In the genomic region with DNA sequence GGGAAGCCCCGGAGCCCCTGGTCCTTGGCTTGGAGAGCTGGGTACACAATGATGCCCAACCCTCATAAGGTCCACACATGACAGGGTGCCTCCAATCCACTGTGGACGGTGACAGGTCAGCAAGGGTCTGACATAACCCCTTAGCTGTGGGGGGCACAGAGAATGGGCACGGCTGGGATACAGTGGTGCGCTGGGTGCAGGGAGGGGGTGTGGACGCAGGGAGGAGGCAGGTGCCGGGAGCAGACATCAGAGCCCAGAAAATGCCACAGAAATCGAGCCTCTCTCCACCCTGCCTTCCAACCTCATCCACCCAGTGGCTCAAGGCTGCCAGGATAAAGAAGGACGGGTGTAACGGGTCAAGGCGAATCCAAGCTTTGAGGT, we compare ENCODE assay signal across 24 cellular contexts.
DNase-seq lines count a peak whose midpoint lies in the region; ATAC-seq, FAIRE-seq and TF ChIP-seq lines count a peak whose summit lies in the region.
"Had no signal": no experiment of that assay in that cellular context is flagged by ENCODE, and none has a peak within 500 bp of the region (broad histone marks: within the 10 kb centered on the region; RNA-seq: fewer than 3 reads in every experiment).

No MANE protein-coding gene starts in this region.

- no peak for TF ChIP-seq POLR2A in HepG2 (IDR thresholded peaks at IDR 0.05; ENCODE audit: insufficient read depth in 1 of 2, low read depth in 2 of 2, low read length in 2 of 2)

- H4K20me1 ChIP-seq in HepG2 (ENCODE audit: insufficient read depth, low read length): no peaks in the 10 kb centered on the region

- DNase-seq in HepG2 (ENCODE audit: low spot score) (no peak), kidney (peak; percentile 54), SKM-1 treated with dmso at 0.1 percent for 144 hours (lab: John Stamatoyannopoulos, UW; ENCODE audit: unreplicated experiment) (no peak), D721Med (ENCODE audit: insufficient read length, low spot score) (no peak)
- DNase-seq: activated CD4-positive, alpha-beta memory T cell treated with anti-CD3 and anti-CD28 coated beads, Interleukin-2, amount 10 ng/mL, durations not matched to agents 7 days and 5 days; activated CD4-positive, CD25-positive, alpha-beta regulatory T cell treated with anti-CD3 and anti-CD28 coated beads, Interleukin-2, amount 50 U/mL, for 72 hours; activated CD8-positive, alpha-beta memory T cell treated with anti-CD3 and anti-CD28 coated beads, Interleukin-2, amount 50 U/mL, for 4 hours; activated naive CD4-positive, alpha-beta T cell; activated naive CD8-positive, alpha-beta T cell treated with anti-CD3 and anti-CD28 coated beads, Interleukin-2, amount 50 U/mL, for 24 hours; cerebellar nuclear complex; foreskin melanocyte; Kasumi-1; MV-4-11; nephron progenitor cell; ovary; T-helper 2 cell; uterus had no signal

- POLR2A ChIA-PET in HepG2 (lab: Yijun Ruan, JAX): no interaction called here

- H3K79me2 ChIP-seq in HepG2 (ENCODE audit: insufficient read depth, low read length): no peaks in the 10 kb centered on the region

- no peak overlapping the region for H3K4me2 ChIP-seq in HepG2 (ENCODE audit: low read depth, low read length)

- H3K4me1 ChIP-seq in liver (ENCODE audit: control insufficient read depth in 4 of 4, insufficient read depth in 4 of 4, low read length in 3 of 4): peaks cover 15 to 31% (median 26%) of the 10 kb centered on the region in 4 donors
- H3K4me1 ChIP-seq in HepG2 (ENCODE audit: insufficient read depth, low read length): peaks cover 22% of the 10 kb centered on the region
- peaks cover 14 to 19% of the 10 kb centered on the region in 2 donors for H3K4me1 ChIP-seq in kidney (ENCODE audit: control insufficient read depth in 1 of 2, insufficient read depth in 1 of 2, low read depth in 1 of 2, low read length in 2 of 2)
- H3K4me1 ChIP-seq: uterus had no signal

- no peaks in the 10 kb centered on the region for H3K27me3 ChIP-seq in liver (ENCODE audit: control insufficient read depth in 4 of 4, insufficient read depth in 4 of 4, low read length in 3 of 4)
- peaks cover 1 to 37% of the 10 kb centered on the region in 2 experiments; a peak in 3 of 5 replicates for H3K27me3 ChIP-seq in HepG2 (ENCODE audit: control insufficient read depth in 1 of 2, insufficient read depth in 2 of 2, low read length in 2 of 2)
- H3K27me3 ChIP-seq: dorsolateral prefrontal cortex, heart left ventricle, ovary, uterus had no signal

- no TSS peak for BruUV-seq in HepG2 (replicated peaks; lab: Mats Ljungman, UMichigan)

- ATAC-seq in HepG2 (no peak), HG03469 (IDR thresholded peaks at IDR 0.05; ENCODE audit: unreplicated experiment) (no peak)
- ATAC-seq: activated naive CD8-positive, alpha-beta T cell treated with anti-CD3 and anti-CD28 coated beads, Interleukin-2, amount 50 U/mL, for 24 hours had no signal

- no peak for TF ChIP-seq RAD21 in liver (IDR thresholded peaks at IDR 0.05)
- no peak for TF ChIP-seq RAD21 in HepG2 (CRISPR knock-in tag; IDR thresholded peaks at IDR 0.05)

- CTCF ChIA-PET in HepG2 (lab: Yijun Ruan, JAX; ENCODE audit: low intra/inter-chr PET ratio, low total read pairs): no interaction called here

- no peak overlapping the region for H3K9ac ChIP-seq in liver (ENCODE audit: low read depth in 1 of 2, low read length in 2 of 2)
- H3K9ac ChIP-seq in HepG2 (ENCODE audit: insufficient read depth, low read depth, low read length): no peak overlapping the region
- H3K9ac ChIP-seq in kidney (ENCODE audit: low read length in 2 of 2): no peak overlapping the region

- H3K9me3 ChIP-seq in liver (ENCODE audit: control insufficient read depth in 4 of 4, low read length in 3 of 4): no peaks in the 10 kb centered on the region
- H3K9me3 ChIP-seq in HepG2 (ENCODE audit: low read length): no peaks in the 10 kb centered on the region
- H3K9me3 ChIP-seq in kidney (ENCODE audit: control insufficient read depth in 1 of 2, low read length in 2 of 2): no peaks in the 10 kb centered on the region
- H3K9me3 ChIP-seq: heart left ventricle, ovary, uterus had no signal

- H3K4me3 ChIP-seq in liver (ENCODE audit: low read depth in 1 of 3, low read length in 3 of 3) (no peak overlapping the region), HepG2 (replicated peaks in 1 of 3; ENCODE audit: insufficient read depth in 1 of 3, low read depth in 2 of 3, low read length in 3 of 3) (no peak overlapping the region), kidney (ENCODE audit: low read length in 2 of 2) (no peak overlapping the region)
- H3K4me3 ChIP-seq: dorsolateral prefrontal cortex, heart left ventricle, ovary, skin epidermis, uterus had no signal

- peaks cover 0 to 2% (median under 1%) of the 10 kb centered on the region in 4 donors for H3K36me3 ChIP-seq in liver (ENCODE audit: control insufficient read depth in 4 of 4, insufficient read depth in 3 of 4, low read depth in 1 of 4, low read length in 3 of 4)
- no peaks in the 10 kb centered on the region for H3K36me3 ChIP-seq in HepG2 (replicated peaks in 1 of 2; ENCODE audit: control insufficient read depth in 1 of 2, insufficient read depth in 2 of 2, low read length in 2 of 2)
- no peaks in the 10 kb centered on the region for H3K36me3 ChIP-seq in kidney (ENCODE audit: control insufficient read depth in 1 of 2, insufficient read depth in 2 of 2, low read length in 2 of 2)
- H3K36me3 ChIP-seq: heart left ventricle, ovary, uterus had no signal

- TF ChIP-seq CTCF in liver (IDR thresholded peaks at IDR 0.05; ENCODE audit: low read depth, low read length, missing input control) (no peak), HepG2 (CRISPR knock-in tag; IDR thresholded peaks at IDR 0.05) (no peak), VCaP (conservative IDR thresholded peaks at IDR 0.05) (no peak), kidney (IDR thresholded peaks at IDR 0.05; ENCODE audit: borderline replicate concordance, extremely low read depth, insufficient read depth) (no peak), D721Med (IDR thresholded peaks at IDR 0.05; ENCODE audit: insufficient read depth, missing control alignments) (no peak)

- peak overlapping the region; percentile 58 to 81 for H3K27ac ChIP-seq in liver (ENCODE audit: low read depth in 1 of 2, low read length in 2 of 2)
- no peak overlapping the region for H3K27ac ChIP-seq in HepG2 (ENCODE audit: extremely low read length, insufficient read depth, low read length)
- H3K27ac ChIP-seq in VCaP: peak overlapping the region; percentile 91; the same call in 1 of the 2 replicates
- no peak overlapping the region for H3K27ac ChIP-seq in kidney (ENCODE audit: low read depth in 2 of 2, low read length in 2 of 2)
- H3K27ac ChIP-seq: ovary, uterus had no signal

- FAIRE-seq in HepG2 (lab: Jason Lieb, UNC) (no peak), kidney (lab: Jason Lieb, UNC) (no peak), D721Med (lab: Jason Lieb, UNC) (no peak)
- FAIRE-seq: GM12891 had no signal

- H2AFZ ChIP-seq in HepG2 (ENCODE audit: low read length): no peak overlapping the region

- in situ Hi-C loops in HepG2 (cut with HindIII; ENCODE audit: extremely low pct_ligation_motif_present, low pct_unique_long_range_greater_than_20kb): no loop called here

- intact Hi-C loops in HepG2 (cut with micrococcal nuclease; ENCODE audit: unreplicated experiment): no loop called here
- intact Hi-C loops in kidney (cut with DNase I): no loop called here

- WGBS in liver: 90% methylated on average over 10 of the region's 10 CpGs
- 63% methylated on average over 8 of the region's 10 CpGs for WGBS in HepG2 (ENCODE audit: low lambda C conversion rate)

- TF ChIP-seq EP300 in HepG2 (IDR thresholded peaks at IDR 0.05; ENCODE audit: low read depth in 2 of 2, low read length in 2 of 2): no peak
- TF ChIP-seq EP300 in HepG2 (CRISPR knock-in tag; IDR thresholded peaks at IDR 0.05; ENCODE audit: borderline replicate concordance): no peak

TF ChIP-seq in liver, 16 proteins besides CTCF, POLR2A, EP300 and RAD21:
- TF ChIP-seq GABPA (IDR thresholded peaks at IDR 0.05 in 1 of 2, conservative IDR thresholded peaks at IDR 0.05 in 1 of 2): no peak
- no peak for TF ChIP-seq HNF4A (conservative IDR thresholded peaks at IDR 0.05)
- TF ChIP-seq TAF1 (conservative IDR thresholded peaks at IDR 0.05): no peak
- no peak for TF ChIP-seq SP1 (IDR thresholded peaks at IDR 0.05)
- no peak for TF ChIP-seq JUND (IDR thresholded peaks at IDR 0.05)
- TF ChIP-seq FOXA2 (IDR thresholded peaks at IDR 0.05): no peak
TF ChIP-seq in liver: peak in this region for 0.

TF ChIP-seq in HepG2, 621 proteins besides CTCF, POLR2A, EP300 and RAD21 (continues in another document):
- TF ChIP-seq HNRNPK (IDR thresholded peaks at IDR 0.05; ENCODE audit: low read depth, low read length, poor library complexity, severe bottlenecking) (no peak), FOSL1 (CRISPR knock-in tag; IDR thresholded peaks at IDR 0.05; ENCODE audit: borderline replicate concordance) (no peak), SCMH1 (CRISPR knock-in tag; IDR thresholded peaks at IDR 0.05; ENCODE audit: borderline replicate concordance) (no peak), ZFP36L1 (CRISPR knock-in tag; IDR thresholded peaks at IDR 0.05) (no peak), MYNN (CRISPR knock-in tag; IDR thresholded peaks at IDR 0.05; ENCODE audit: low read depth) (no peak), ZNF350 (CRISPR knock-in tag; IDR thresholded peaks at IDR 0.05; ENCODE audit: borderline replicate concordance, low read depth) (no peak), HMG20B (CRISPR knock-in tag; conservative IDR thresholded peaks at IDR 0.05) (no peak), ZNF557 (CRISPR knock-in tag; IDR thresholded peaks at IDR 0.05) (no peak), TMF1 (CRISPR knock-in tag; IDR thresholded peaks at IDR 0.05; ENCODE audit: low read depth) (no peak)
- TF ChIP-seq, protein P1, sequence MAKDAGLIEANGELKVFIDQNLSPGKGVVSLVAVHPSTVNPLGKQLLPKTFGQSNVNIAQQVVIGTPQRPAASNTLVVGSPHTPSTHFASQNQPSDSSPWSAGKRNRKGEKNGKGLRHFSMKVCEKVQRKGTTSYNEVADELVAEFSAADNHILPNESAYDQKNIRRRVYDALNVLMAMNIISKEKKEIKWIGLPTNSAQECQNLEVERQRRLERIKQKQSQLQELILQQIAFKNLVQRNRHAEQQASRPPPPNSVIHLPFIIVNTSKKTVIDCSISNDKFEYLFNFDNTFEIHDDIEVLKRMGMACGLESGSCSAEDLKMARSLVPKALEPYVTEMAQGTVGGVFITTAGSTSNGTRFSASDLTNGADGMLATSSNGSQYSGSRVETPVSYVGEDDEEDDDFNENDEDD (CRISPR knock-in tag; IDR thresholded peaks at IDR 0.05; ENCODE audit: borderline replicate concordance): no peak
- TF ChIP-seq, protein P2, sequence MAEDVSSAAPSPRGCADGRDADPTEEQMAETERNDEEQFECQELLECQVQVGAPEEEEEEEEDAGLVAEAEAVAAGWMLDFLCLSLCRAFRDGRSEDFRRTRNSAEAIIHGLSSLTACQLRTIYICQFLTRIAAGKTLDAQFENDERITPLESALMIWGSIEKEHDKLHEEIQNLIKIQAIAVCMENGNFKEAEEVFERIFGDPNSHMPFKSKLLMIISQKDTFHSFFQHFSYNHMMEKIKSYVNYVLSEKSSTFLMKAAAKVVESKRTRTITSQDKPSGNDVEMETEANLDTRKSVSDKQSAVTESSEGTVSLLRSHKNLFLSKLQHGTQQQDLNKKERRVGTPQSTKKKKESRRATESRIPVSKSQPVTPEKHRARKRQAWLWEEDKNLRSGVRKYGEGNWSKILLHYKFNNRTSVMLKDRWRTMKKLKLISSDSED (CRISPR knock-in tag; IDR thresholded peaks at IDR 0.05): no peak

Comparison
In these comparisons a context has a peak if more than half of its experiments do, and no peak if none do; other contexts are left out.
1. H3K27ac ChIP-seq: peak in liver (2 of 2) and VCaP (single experiment); none in HepG2 (single experiment) and kidney (0 of 2).